In the genomic region with DNA sequence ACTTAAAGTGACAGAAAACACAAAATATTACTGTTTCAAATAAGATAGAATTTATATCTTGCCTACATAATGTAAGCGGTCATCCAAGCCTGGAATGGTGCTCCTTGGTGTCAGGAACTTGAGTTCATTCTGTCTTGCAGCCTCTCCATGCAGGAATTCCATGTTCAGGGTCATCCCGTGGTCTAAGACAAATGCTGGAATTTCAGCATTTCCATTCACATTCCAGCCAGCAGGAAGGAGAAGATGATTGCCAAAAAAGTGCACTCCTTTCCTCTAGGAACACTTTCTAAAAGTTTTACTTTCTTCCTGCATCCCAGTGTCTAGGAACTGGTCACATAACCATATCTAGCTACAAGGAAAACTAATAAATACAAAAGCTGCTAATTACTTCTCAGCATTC, we compare ENCODE assay signal across 20 cellular contexts.
"Had no signal": no experiment of that assay in that cellular context is flagged by ENCODE, and none has a peak within 500 bp of the region (broad histone marks: within the 10 kb centered on the region; RNA-seq: fewer than 3 reads in every experiment).

No MANE protein-coding gene starts in this region.

- H3K4me3 ChIP-seq: dorsolateral prefrontal cortex, hepatocyte, left ventricle myocardium inferior, vagina had no signal

- H3K36me3 Mint-ChIP-seq: activated CD4-positive, alpha-beta memory T cell treated with anti-CD3 and anti-CD28 coated beads for 36 hours; activated CD8-positive, alpha-beta memory T cell treated with anti-CD3 and anti-CD28 coated beads, Interleukin-2, amount 10 ng/mL, durations not matched to agents 7 days and 5 days; activated naive CD8-positive, alpha-beta T cell treated with anti-CD3 and anti-CD28 coated beads, Interleukin-2, amount 10 ng/mL, durations not matched to agents 7 days and 5 days; brain had no signal

- H3K27me3 Mint-ChIP-seq: brain had no signal

- ATAC-seq: activated CD8-positive, alpha-beta memory T cell treated with anti-CD3 and anti-CD28 coated beads, Interleukin-2, amount 10 ng/mL, durations not matched to agents 7 days and 5 days; esophagus mucosa had no signal

- H3K4me3 Mint-ChIP-seq: activated CD4-positive, alpha-beta memory T cell treated with anti-CD3 and anti-CD28 coated beads for 36 hours; activated CD8-positive, alpha-beta memory T cell treated with anti-CD3 and anti-CD28 coated beads, Interleukin-2, amount 10 ng/mL, durations not matched to agents 7 days and 5 days; activated naive CD8-positive, alpha-beta T cell treated with anti-CD3 and anti-CD28 coated beads, Interleukin-2, amount 10 ng/mL, durations not matched to agents 7 days and 5 days; activated T-cell treated with anti-CD3 and anti-CD28 coated beads, Interleukin-2, amount 50 U/mL, for 24 hours; brain had no signal

- DNase-seq: activated CD4-positive, alpha-beta memory T cell treated with anti-CD3 and anti-CD28 coated beads for 36 hours; activated CD8-positive, alpha-beta memory T cell treated with anti-CD3 and anti-CD28 coated beads, Interleukin-2, amount 10 ng/mL, durations not matched to agents 7 days and 5 days; activated naive CD4-positive, alpha-beta T cell treated with Interleukin-2 at 50 U/mL for 16 hours; activated naive CD8-positive, alpha-beta T cell treated with anti-CD3 and anti-CD28 coated beads, Interleukin-2, amount 10 ng/mL, durations not matched to agents 7 days and 5 days; activated T-cell treated with anti-CD3 and anti-CD28 coated beads, Interleukin-2, amount 50 U/mL, for 24 hours; anterior cingulate cortex; caudate nucleus; dorsolateral prefrontal cortex; left ventricle myocardium inferior; mammary epithelial cell; retina; stimulated activated naive CD4-positive, alpha-beta T cell treated with Interleukin-2 at 50 U/mL for 16 hours; substantia nigra; SW 1271; WERI-Rb-1 had no signal

- H3K4me1 Mint-ChIP-seq: activated CD8-positive, alpha-beta memory T cell treated with anti-CD3 and anti-CD28 coated beads, Interleukin-2, amount 10 ng/mL, durations not matched to agents 7 days and 5 days; activated naive CD8-positive, alpha-beta T cell treated with anti-CD3 and anti-CD28 coated beads, Interleukin-2, amount 10 ng/mL, durations not matched to agents 7 days and 5 days had no signal

- H3K9me3 Mint-ChIP-seq: activated CD4-positive, alpha-beta memory T cell treated with anti-CD3 and anti-CD28 coated beads for 36 hours; activated naive CD8-positive, alpha-beta T cell treated with anti-CD3 and anti-CD28 coated beads, Interleukin-2, amount 10 ng/mL, durations not matched to agents 7 days and 5 days; activated T-cell treated with anti-CD3 and anti-CD28 coated beads, Interleukin-2, amount 50 U/mL, for 24 hours; activated T-helper 2 cell treated with anti-CD3 and anti-CD28 coated beads, Interferon-gamma antibody, Interleukin-2, Interleukin-4, amounts not matched to agents 10 μg/mL and 5 μg/mL and 100 μg/mL, durations not matched to agents 14 hours and 24 hours and 36 hours had no signal

- H3K27ac Mint-ChIP-seq: activated CD4-positive, alpha-beta memory T cell treated with anti-CD3 and anti-CD28 coated beads for 36 hours; activated CD8-positive, alpha-beta memory T cell treated with anti-CD3 and anti-CD28 coated beads, Interleukin-2, amount 10 ng/mL, durations not matched to agents 7 days and 5 days; activated naive CD8-positive, alpha-beta T cell treated with anti-CD3 and anti-CD28 coated beads, Interleukin-2, amount 10 ng/mL, durations not matched to agents 7 days and 5 days; activated T-cell treated with anti-CD3 and anti-CD28 coated beads, Interleukin-2, amount 50 U/mL, for 24 hours; activated T-helper 2 cell treated with anti-CD3 and anti-CD28 coated beads, Interferon-gamma antibody, Interleukin-2, Interleukin-4, amounts not matched to agents 10 μg/mL and 5 μg/mL and 100 μg/mL, durations not matched to agents 14 hours and 24 hours and 36 hours; brain had no signal
